11 cellular contexts compared by ENCODE assay signal in genomic region chr19:14507704-14508246, GRCh38. TPM values are rescaled to one million over a fixed set of nuclear protein-coding genes. Genes with fewer than 3 reads are reported as not detected.
DNase-seq lines count a peak whose midpoint lies in the region; ATAC-seq, FAIRE-seq and TF ChIP-seq lines count a peak whose summit lies in the region.
"Had no signal": no experiment of that assay in that cellular context is flagged by ENCODE, and none has a peak within 500 bp of the region (broad histone marks: within the 10 kb centered on the region; RNA-seq: fewer than 3 reads in every experiment).

No MANE protein-coding gene starts in this region.

- no peaks in the 10 kb centered on the region for H3K9me3 Mint-ChIP-seq in activated T-cell treated with anti-CD3 and anti-CD28 coated beads, Interleukin-2, amount 50 U/mL, for 72 hours
- no peaks in the 10 kb centered on the region for H3K9me3 Mint-ChIP-seq in stimulated activated naive CD8-positive, alpha-beta T cell treated with anti-CD3 and anti-CD28 coated beads, Interleukin-15, amount 100 ng/mL, for 72 hours

- 0 out of 4 replicates have a peak, but pooled peaks cover 0 to 3% of the 10 kb centered on the region in 2 experiments for H3K4me1 ChIP-seq in SK-N-SH (ENCODE audit: control insufficient read depth in 1 of 2, insufficient read depth in 2 of 2, low read depth in 1 of 2, low read length in 1 of 2)
- peaks cover 0 to 5% of the 10 kb centered on the region in 2 donors for H3K4me1 ChIP-seq in esophagus (ENCODE audit: control insufficient read depth in 2 of 2, insufficient read depth in 2 of 2, low read length in 1 of 2)
- H3K4me1 ChIP-seq: parathyroid adenoma had no signal

- H3K27ac ChIP-seq in SK-N-SH (ENCODE audit: low read depth in 2 of 2, low read length in 1 of 2) (peak overlapping the region in 1 of 2 experiments; percentile 80; a peak in 2 of 4 replicates), esophagus (ENCODE audit: low read depth in 2 of 2, low read length in 1 of 2) (peak overlapping the region; percentile 91 to 98)
- H3K27ac ChIP-seq: C4-2B, parathyroid adenoma had no signal

- peaks cover 68% of the 10 kb centered on the region for H3K4me1 Mint-ChIP-seq in activated T-cell treated with anti-CD3 and anti-CD28 coated beads, Interleukin-2, amount 50 U/mL, for 72 hours (ENCODE audit: low read depth)
- H3K4me1 Mint-ChIP-seq in stimulated activated naive CD8-positive, alpha-beta T cell treated with anti-CD3 and anti-CD28 coated beads, Interleukin-15, amount 100 ng/mL, for 72 hours = peaks cover 57% of the 10 kb centered on the region

- TF ChIP-seq POLR2A in GM12891 (IDR thresholded peaks at IDR 0.05; ENCODE audit: low read depth, low read length) = no peak

- TF ChIP-seq EP300 in SK-N-SH (IDR thresholded peaks at IDR 0.05; ENCODE audit: borderline replicate concordance in 1 of 2, low read depth in 1 of 2, low read length in 1 of 2) = no peak

- in situ Hi-C loops in G401 (cut with HindIII; ENCODE audit: low sequenced_read_pairs) = no loop called here

- peak overlapping the region; percentile 72 for H3K27ac Mint-ChIP-seq in activated T-cell treated with anti-CD3 and anti-CD28 coated beads, Interleukin-2, amount 50 U/mL, for 72 hours
- peak overlapping the region; percentile 83 to 93 for H3K27ac Mint-ChIP-seq in stimulated activated naive CD8-positive, alpha-beta T cell treated with anti-CD3 and anti-CD28 coated beads, Interleukin-15, amount 100 ng/mL, for 72 hours

- H3K9me2 ChIP-seq in SK-N-SH = no peaks in the 10 kb centered on the region

- POLR2A ChIA-PET in SK-N-SH (lab: Yijun Ruan, JAX) = no interaction called here

- H3K4me2 ChIP-seq in SK-N-SH = no peak overlapping the region

- H3K4me3 ChIP-seq in SK-N-SH (ENCODE audit: low read depth in 2 of 2, low read length in 1 of 2) (no peak overlapping the region), esophagus (ENCODE audit: low read depth in 1 of 2, low read length in 2 of 2) (no peak overlapping the region)

- 41% methylated on average over 6 of the region's 8 CpGs for WGBS in SK-N-SH (ENCODE audit: low lambda C conversion rate)
- WGBS in esophagus, 2 donors = 37 to 48% methylated on average over 8 of the region's 8 CpGs

- no peaks in the 10 kb centered on the region for H3K36me3 ChIP-seq in SK-N-SH (replicated peaks in 1 of 2; ENCODE audit: control insufficient read depth in 1 of 2, insufficient read depth in 2 of 2, low read length in 1 of 2)
- H3K36me3 ChIP-seq in esophagus (ENCODE audit: control insufficient read depth in 2 of 2, insufficient read depth in 2 of 2, low read length in 1 of 2) = no peaks in the 10 kb centered on the region

- no peak for TF ChIP-seq RAD21 in SK-N-SH (IDR thresholded peaks at IDR 0.05; ENCODE audit: low read length)

- FAIRE-seq in GM12891 (lab: Jason Lieb, UNC) = no peak

- H3K9me3 ChIP-seq in SK-N-SH = no peaks in the 10 kb centered on the region
- H3K9me3 ChIP-seq in esophagus (ENCODE audit: control insufficient read depth in 2 of 2, insufficient read depth in 1 of 2, low read depth in 1 of 2, low read length in 1 of 2) = no peaks in the 10 kb centered on the region

- peaks cover 49% of the 10 kb centered on the region for H3F3A ChIP-seq in SK-N-SH (replicated peaks; ENCODE audit: insufficient read depth)

- H3K27me3 ChIP-seq in SK-N-SH (ENCODE audit: insufficient read depth) (no peaks in the 10 kb centered on the region), esophagus (ENCODE audit: control insufficient read depth in 1 of 2, insufficient read depth in 2 of 2, low read length in 2 of 2) (no peaks in the 10 kb centered on the region)

- peak overlapping the region; percentile 12; the same call in 1 of the 2 replicates for H3K9ac ChIP-seq in SK-N-SH
- H3K9ac ChIP-seq: parathyroid adenoma had no signal

- H4K20me1 ChIP-seq in SK-N-SH (ENCODE audit: insufficient read depth) = no peaks in the 10 kb centered on the region

- no peak for ATAC-seq in activated T-cell treated with anti-CD3 and anti-CD28 coated beads, Interleukin-2, amount 50 U/mL, for 72 hours (replicated peaks in 1 of 2)
- ATAC-seq in stimulated activated naive CD8-positive, alpha-beta T cell treated with anti-CD3 and anti-CD28 coated beads, Interleukin-15, amount 100 ng/mL, for 72 hours = no peak

- no peaks in the 10 kb centered on the region for H3K79me2 ChIP-seq in SK-N-SH (ENCODE audit: insufficient read depth)
- H3K79me2 ChIP-seq: parathyroid adenoma had no signal

- no peak for TF ChIP-seq CTCF in SK-N-SH (IDR thresholded peaks at IDR 0.05)

- no peak for DNase-seq in activated T-cell treated with anti-CD3 and anti-CD28 coated beads, Interleukin-2, amount 50 U/mL, for 72 hours
- DNase-seq in activated T-cell treated with anti-CD3 and anti-CD28 coated beads for 4 hours (no peak), SK-N-SH (no peak), G401 (ENCODE audit: low spot score) (no peak), GM12891 (ENCODE audit: insufficient read length, low spot score) (no peak), medulla oblongata (ENCODE audit: extremely low spot score) (no peak)
- no peak for DNase-seq in stimulated activated naive CD8-positive, alpha-beta T cell treated with anti-CD3 and anti-CD28 coated beads, Interleukin-15, amount 100 ng/mL, for 72 hours
- DNase-seq: glutamatergic neuron had no signal

- no peaks in the 10 kb centered on the region for H3K36me3 Mint-ChIP-seq in activated T-cell treated with anti-CD3 and anti-CD28 coated beads, Interleukin-2, amount 50 U/mL, for 72 hours (ENCODE audit: insufficient read depth in 2 of 2)

- H3K27me3 Mint-ChIP-seq in activated T-cell treated with anti-CD3 and anti-CD28 coated beads, Interleukin-2, amount 50 U/mL, for 72 hours (ENCODE audit: low read depth) = no peaks in the 10 kb centered on the region
- no peaks in the 10 kb centered on the region for H3K27me3 Mint-ChIP-seq in stimulated activated naive CD8-positive, alpha-beta T cell treated with anti-CD3 and anti-CD28 coated beads, Interleukin-15, amount 100 ng/mL, for 72 hours

- peak overlapping the region; percentile 63 to 64 for H3K4me3 Mint-ChIP-seq in activated T-cell treated with anti-CD3 and anti-CD28 coated beads, Interleukin-2, amount 50 U/mL, for 72 hours
- H3K4me3 Mint-ChIP-seq in stimulated activated naive CD8-positive, alpha-beta T cell treated with anti-CD3 and anti-CD28 coated beads, Interleukin-15, amount 100 ng/mL, for 72 hours = peak overlapping the region; percentile 52 to 67

- H2AFZ ChIP-seq in SK-N-SH (ENCODE audit: low read depth) = no peak overlapping the region
- H2AFZ ChIP-seq: parathyroid adenoma had no signal

- CTCF ChIA-PET in SK-N-SH (lab: Yijun Ruan, JAX) = interaction anchor here (1.2 to 4.3 kb wide), 2 partner anchors 9 kb away, joined by 3 to 30 read pairs; partner anchors contain the start of gene DNAJB1

TF ChIP-seq in SK-N-SH, 30 proteins besides CTCF, POLR2A, EP300 and RAD21 (continues in another document):
- peak; percentile 65; the same call in 1 of the 2 replicates for TF ChIP-seq RXRA (IDR thresholded peaks at IDR 0.05; ENCODE audit: borderline replicate concordance, low read depth)

TF ChIP-seq in GM12891, 5 proteins besides CTCF, POLR2A, EP300 and RAD21:
- TF ChIP-seq SPI1 (IDR thresholded peaks at IDR 0.05; ENCODE audit: low read depth, low read length) (no peak), POU2F2 (IDR thresholded peaks at IDR 0.05; ENCODE audit: low read depth, low read length) (no peak), TAF1 (IDR thresholded peaks at IDR 0.05; ENCODE audit: low read depth, low read length) (no peak), PAX5 (IDR thresholded peaks at IDR 0.05; ENCODE audit: insufficient read depth, low read length, severe bottlenecking) (no peak), POLR2AphosphoS5 (IDR thresholded peaks at IDR 0.05; ENCODE audit: low read depth, low read length) (no peak)

RNA-seq across cellular contexts. Expression of gene DNAJB1, which starts 10.4 kb away (rescaled TPM):
- 10 to 100 TPM; 62.5 to 64.1 TPM for total RNA-seq in activated T-cell treated with anti-CD3 and anti-CD28 coated beads, Interleukin-2, amount 50 U/mL, for 72 hours
- 95.7 and 103 TPM in 2 replicates for polyA plus RNA-seq in SK-N-SH (2012; rRNA removed)
- polyA plus RNA-seq in SK-N-SH (2012; cell fraction: cytosol; rRNA removed) = 95.9 and 110 TPM in 2 replicates
- polyA plus RNA-seq in SK-N-SH (2012; cell fraction: nucleus; rRNA removed) = 65.8 and 66.3 TPM in 2 replicates
- 100 to 1,000 TPM; 249 to 309 TPM for polyA plus RNA-seq in esophagus
- total RNA-seq in G401 (2014; rRNA removed; shearing (Covaris generic)) = 95.1 and 117 TPM in 2 replicates
- 26.5 TPM for polyA plus RNA-seq in GM12891 (2012; ENCODE audit: low read depth, missing spikeins)

RNA-seq across cellular contexts. Expression of gene GIPC1, which starts 11.8 kb away (rescaled TPM):
- 10 to 100 TPM; 24.1 to 28.6 TPM for total RNA-seq in activated T-cell treated with anti-CD3 and anti-CD28 coated beads, Interleukin-2, amount 50 U/mL, for 72 hours
- polyA plus RNA-seq in SK-N-SH (2012; rRNA removed) (138 and 144 TPM in 2 replicates), esophagus (100 to 1,000 TPM; 269 to 368 TPM)
- 64.3 and 109 TPM in 2 replicates for polyA plus RNA-seq in SK-N-SH (2012; cell fraction: cytosol; rRNA removed)
- 108 and 111 TPM in 2 replicates for polyA plus RNA-seq in SK-N-SH (2012; cell fraction: nucleus; rRNA removed)
- 367 and 404 TPM in 2 replicates for total RNA-seq in G401 (2014; rRNA removed; shearing (Covaris generic))
- polyA plus RNA-seq in GM12891 (2012; ENCODE audit: low read depth, missing spikeins) = 10.4 TPM

RNA-seq across cellular contexts. Expression of gene TECR, which starts 21.6 kb away (rescaled TPM):
- total RNA-seq in activated T-cell treated with anti-CD3 and anti-CD28 coated beads, Interleukin-2, amount 50 U/mL, for 72 hours = 100 to 1,000 TPM; 105 to 106 TPM
- polyA plus RNA-seq in SK-N-SH (2012; rRNA removed) (87.9 and 110 TPM in 2 replicates), esophagus (100 to 1,000 TPM; 362 to 444 TPM)
- polyA plus RNA-seq in SK-N-SH (2012; cell fraction: cytosol; rRNA removed) = 32.4 and 57.6 TPM in 2 replicates
- 142 and 144 TPM in 2 replicates for polyA plus RNA-seq in SK-N-SH (2012; cell fraction: nucleus; rRNA removed)
- total RNA-seq in G401 (2014; rRNA removed; shearing (Covaris generic)) = 166 and 226 TPM in 2 replicates
- polyA plus RNA-seq in GM12891 (2012; ENCODE audit: low read depth, missing spikeins) = 50.2 TPM

RNA-seq across cellular contexts. Expression of gene PTGER1, which starts 32.6 kb away (rescaled TPM):
- total RNA-seq in activated T-cell treated with anti-CD3 and anti-CD28 coated beads, Interleukin-2, amount 50 U/mL, for 72 hours = under 1 TPM; 0.38 to 0.39 TPM
- polyA plus RNA-seq in SK-N-SH (2012; rRNA removed) = 4.6 and 6.0 TPM in 2 replicates
- 2.0 and 3.4 TPM in 2 replicates for polyA plus RNA-seq in SK-N-SH (2012; cell fraction: cytosol; rRNA removed)
- polyA plus RNA-seq in SK-N-SH (2012; cell fraction: nucleus; rRNA removed) = 2.4 and 3.9 TPM in 2 replicates
- polyA plus RNA-seq in esophagus = under 1 TPM; 0.32 to 0.47 TPM
- total RNA-seq in G401 (2014; rRNA removed; shearing (Covaris generic)) = 1.5 TPM in 1 of 2 replicates, not detected in the other
- not detected for polyA plus RNA-seq in GM12891 (2012; ENCODE audit: low read depth, missing spikeins)

Comparison
In these comparisons a context has a peak if more than half of its experiments do, and no peak if none do; other contexts are left out.
1. RNA of gene GIPC1, which starts 11.8 kb away (total RNA-seq): 367 to 404 TPM in G401; 24.1 to 28.6 TPM in activated T-cell treated with anti-CD3 and anti-CD28 coated beads, Interleukin-2, amount 50 U/mL, for 72 hours; every median in the first group is over 10 times any median in the second.